Comparison of ENCODE assay signal across 1 cellular context in genomic region chr2:219179601-219180465, GRCh38.
TF ChIP-seq lines count a peak whose summit lies in the region.

No MANE protein-coding gene starts in this region.

TF ChIP-seq in HepG2, 621 proteins besides CTCF, POLR2A, EP300 and RAD21:
- TF ChIP-seq TRIM24 (CRISPR knock-in tag; IDR thresholded peaks at IDR 0.05) = no peak
- TF ChIP-seq ZSCAN5A (CRISPR knock-in tag; IDR thresholded peaks at IDR 0.05; ENCODE audit: borderline replicate concordance) = no peak
- no peak for TF ChIP-seq ZBTB46 (CRISPR knock-in tag; IDR thresholded peaks at IDR 0.05; ENCODE audit: borderline replicate concordance)
- no peak for TF ChIP-seq ATAD3A (CRISPR knock-in tag; IDR thresholded peaks at IDR 0.05)
- no peak for TF ChIP-seq TEF (CRISPR knock-in tag; IDR thresholded peaks at IDR 0.05)
- peak; percentile 39; the same call in 1 of the 2 replicates for TF ChIP-seq ZNF563 (CRISPR knock-in tag; IDR thresholded peaks at IDR 0.05)
TF ChIP-seq in HepG2: peak in this region for 1.
